Comparison of ENCODE assay signal across 24 cellular contexts in genomic region chr9:127143920-127144465, GRCh38. TPM values are rescaled to one million over a fixed set of nuclear protein-coding genes. Genes with fewer than 3 reads are reported as not detected.
DNase-seq lines count a peak whose midpoint lies in the region; ATAC-seq and TF ChIP-seq lines count a peak whose summit lies in the region.
"Had no signal": no experiment of that assay in that cellular context is flagged by ENCODE, and none has a peak within 500 bp of the region (broad histone marks: within the 10 kb centered on the region; RNA-seq: fewer than 3 reads in every experiment).

No MANE protein-coding gene starts in this region.

- H2BK15ac ChIP-seq in mesenchymal stem cell (ENCODE audit: low read depth, poor library complexity, severe bottlenecking) = no peak overlapping the region

- H3K27me3 ChIP-seq in left ventricle myocardium inferior (ENCODE audit: low read depth) (no peaks in the 10 kb centered on the region), muscle layer of colon (ENCODE audit: control insufficient read depth in 1 of 2, insufficient read depth in 2 of 2, low read length in 2 of 2) (no peaks in the 10 kb centered on the region), stomach (no peaks in the 10 kb centered on the region), mesenchymal stem cell (ENCODE audit: control insufficient read depth in 1 of 2, insufficient read depth in 1 of 2, low read length in 2 of 2) (peaks cover under 1 to 14% of the 10 kb centered on the region in 2 experiments)
- H3K27me3 ChIP-seq: Peyer's patch, SJCRH30 had no signal

- ATAC-seq in Right ventricle myocardium superior (ENCODE audit: poor library complexity) = no peak
- no peak for ATAC-seq in HG03460 (IDR thresholded peaks at IDR 0.05; ENCODE audit: unreplicated experiment)
- ATAC-seq: GM23338, HCT116 had no signal

- DNase-seq in left ventricle myocardium inferior (no peak), Right ventricle myocardium superior (no peak), stomach (peak; percentile 7), mesenchymal stem cell (no peak), kidney tubule cell (ENCODE audit: low spot score) (no peak)
- DNase-seq: AML-193; Calu3; CD8-positive, alpha-beta memory T cell; DMS153; Kasumi-1; NCI-H1694; NCI-H2081; NCI-H2171 treated with DMSO at 0.1 percent for 48 hours; NCI-H446; NCI-H526; Peyer's patch; SJCRH30 had no signal

- TF ChIP-seq CTCF in left ventricle myocardium inferior (IDR thresholded peaks at IDR 0.05; ENCODE audit: borderline replicate concordance) = no peak
- no peak for TF ChIP-seq CTCF in stomach (IDR thresholded peaks at IDR 0.05)

- H2BK12ac ChIP-seq in mesenchymal stem cell (ENCODE audit: low read length in 2 of 2) = no peak overlapping the region

- no peak overlapping the region for H3K14ac ChIP-seq in mesenchymal stem cell (ENCODE audit: low read length in 2 of 2)

- no peak for TF ChIP-seq EP300 in stomach (IDR thresholded peaks at IDR 0.05)

- no peak overlapping the region for H4K8ac ChIP-seq in mesenchymal stem cell (ENCODE audit: low read length)

- H3K9ac ChIP-seq in muscle layer of colon (ENCODE audit: low read length) (no peak overlapping the region), mesenchymal stem cell (ENCODE audit: low read length) (no peak overlapping the region)

- 87 to 95% (median 94%) methylated on average over 7 to 8 of the region's 8 CpGs for WGBS in stomach, 5 donors
- WGBS in mesenchymal stem cell = 91% methylated on average over 8 of the region's 8 CpGs

- no peak overlapping the region for H2BK120ac ChIP-seq in mesenchymal stem cell (ENCODE audit: low read depth, low read length)

- H3K9me3 ChIP-seq in left ventricle myocardium inferior (replicated peaks) = no peaks in the 10 kb centered on the region
- no peaks in the 10 kb centered on the region for H3K9me3 ChIP-seq in muscle layer of colon (ENCODE audit: low read length)
- no peaks in the 10 kb centered on the region for H3K9me3 ChIP-seq in stomach
- H3K9me3 ChIP-seq in mesenchymal stem cell (ENCODE audit: control insufficient read depth, low read length) = no peaks in the 10 kb centered on the region
- H3K9me3 ChIP-seq: Peyer's patch, SJCRH30 had no signal

- no peak overlapping the region for H3K23ac ChIP-seq in mesenchymal stem cell (ENCODE audit: low read length in 2 of 2)

- no peak overlapping the region for H2BK5ac ChIP-seq in mesenchymal stem cell (ENCODE audit: low read depth, low read length, poor library complexity, severe bottlenecking)

- no peak overlapping the region for H4K91ac ChIP-seq in mesenchymal stem cell (ENCODE audit: low read length)

- no peak overlapping the region for H2AFZ ChIP-seq in mesenchymal stem cell (ENCODE audit: low read depth, low read length)
- H2AFZ ChIP-seq: GM23338 had no signal

- peaks cover 40% of the 10 kb centered on the region for H3K4me1 ChIP-seq in left ventricle myocardium inferior
- no peaks in the 10 kb centered on the region for H3K4me1 ChIP-seq in muscle layer of colon (ENCODE audit: insufficient read depth, low read length)
- no peaks in the 10 kb centered on the region for H3K4me1 ChIP-seq in stomach
- H3K4me1 ChIP-seq in mesenchymal stem cell (ENCODE audit: control insufficient read depth, insufficient read depth, low read depth, low read length) = peaks cover 2% of the 10 kb centered on the region
- H3K4me1 ChIP-seq: Peyer's patch had no signal

- H3K18ac ChIP-seq in mesenchymal stem cell (ENCODE audit: low read depth in 1 of 2, low read length in 2 of 2) = no peak overlapping the region

- H3K4ac ChIP-seq in mesenchymal stem cell (ENCODE audit: low read depth in 1 of 2, low read length in 2 of 2) = no peak overlapping the region

- TF ChIP-seq POLR2A in stomach (IDR thresholded peaks at IDR 0.05) = no peak

- H2AK5ac ChIP-seq in mesenchymal stem cell (ENCODE audit: low read length, severe bottlenecking) = no peak overlapping the region

- H3K4me2 ChIP-seq in mesenchymal stem cell (ENCODE audit: low read length, poor library complexity, severe bottlenecking) = no peak overlapping the region
- H3K4me2 ChIP-seq: GM23338 had no signal

- intact Hi-C loops in left ventricle myocardium inferior (cut with micrococcal nuclease) (no loop called here), Right ventricle myocardium superior (cut with DNase I) (no loop called here), stomach (cut with DNase I; ENCODE audit: low total_unique reads) (no loop called here)

- H3K36me3 ChIP-seq in left ventricle myocardium inferior (no peaks in the 10 kb centered on the region), muscle layer of colon (ENCODE audit: insufficient read depth, low read length) (no peaks in the 10 kb centered on the region), stomach (no peaks in the 10 kb centered on the region), mesenchymal stem cell (ENCODE audit: control insufficient read depth in 1 of 2, insufficient read depth in 2 of 2, low read depth in 1 of 2, low read length in 2 of 2) (no peaks in the 10 kb centered on the region)
- H3K36me3 ChIP-seq: Peyer's patch, SJCRH30 had no signal

- no peaks in the 10 kb centered on the region for H3K79me1 ChIP-seq in mesenchymal stem cell (replicated peaks; ENCODE audit: low read length, poor library complexity, severe bottlenecking)

- H3K4me3 ChIP-seq in left ventricle myocardium inferior (no peak overlapping the region), muscle layer of colon (ENCODE audit: low read depth in 1 of 2, low read length in 2 of 2) (no peak overlapping the region), stomach (no peak overlapping the region), mesenchymal stem cell (ENCODE audit: insufficient read depth in 1 of 2, low read depth in 1 of 2, low read length in 2 of 2) (no peak overlapping the region)
- H3K4me3 ChIP-seq: GM23338, Peyer's patch, SJCRH30 had no signal

- peak overlapping the region; percentile 69 for H3K27ac ChIP-seq in left ventricle myocardium inferior (replicated peaks)
- peak overlapping the region; percentile 32 for H3K27ac ChIP-seq in muscle layer of colon (ENCODE audit: low read depth, low read length)
- H3K27ac ChIP-seq in stomach = peak overlapping the region in 4 of 5 donors; percentile 1 to 71 (median 41)
- no peak overlapping the region for H3K27ac ChIP-seq in mesenchymal stem cell (ENCODE audit: low read length, poor library complexity, severe bottlenecking)
- H3K27ac ChIP-seq: C4-2B, SJCRH30 had no signal

RNA-seq across cellular contexts. Expression of gene ANGPTL2, which starts 21.6 kb away (rescaled TPM):
- total RNA-seq in left ventricle myocardium inferior = 35.7 TPM
- 32.6 TPM for total RNA-seq in Right ventricle myocardium superior
- total RNA-seq in stomach = 10 to 100 TPM in 4 of 5 donors, 1 to 10 TPM in 1; 7.8 to 26.3 (median 14.0) TPM
- 1 to 10 TPM; 5.7 to 6.1 (median 5.7) TPM for polyA plus RNA-seq in stomach
- polyA plus RNA-seq in mesenchymal stem cell (2013, experiment 1 of 2) = 40.8 TPM
- polyA plus RNA-seq in mesenchymal stem cell (2013, experiment 2 of 2) = 41.1 TPM
- total RNA-seq: Calu3; CD8-positive, alpha-beta memory T cell; MCF 10A; OCI-LY7 had no signal
- polyA plus RNA-seq: CD8-positive, alpha-beta memory T cell had no signal
